ENCODE assay signal across 17 cellular contexts in genomic region chr4:163404570-163404969, GRCh38.
DNase-seq lines count a peak whose midpoint lies in the region; ATAC-seq and TF ChIP-seq lines count a peak whose summit lies in the region.
"Had no signal": no experiment of that assay in that cellular context is flagged by ENCODE, and none has a peak within 500 bp of the region (broad histone marks: within the 10 kb centered on the region; RNA-seq: fewer than 3 reads in every experiment).

No MANE protein-coding gene starts in this region.

- H3K27me3 Mint-ChIP-seq in MCF 10A (ENCODE audit: insufficient read depth, unreplicated experiment): no peaks in the 10 kb centered on the region
- H3K27me3 Mint-ChIP-seq in type B pancreatic cell: no peaks in the 10 kb centered on the region
- H3K27me3 Mint-ChIP-seq: activated CD8-positive, alpha-beta T cell treated with anti-CD3 and anti-CD28 coated beads for 36 hours had no signal

- H4K20me1 ChIP-seq in mammary epithelial cell (ENCODE audit: insufficient read depth, low read length): no peaks in the 10 kb centered on the region

- peaks cover 4% of the 10 kb centered on the region for H3K4me1 Mint-ChIP-seq in MCF 10A (ENCODE audit: insufficient read depth, unreplicated experiment)
- H3K4me1 Mint-ChIP-seq in type B pancreatic cell (ENCODE audit: unreplicated experiment): no peaks in the 10 kb centered on the region
- H3K4me1 Mint-ChIP-seq: activated T-helper 17 cell treated with anti-CD3 and anti-CD28 coated beads, Interleukin-2, amount 50 U/mL, for 72 hours had no signal

- no peak overlapping the region for H3K27ac ChIP-seq in mammary epithelial cell (ENCODE audit: insufficient read depth, low read depth, low read length)
- no peak overlapping the region for H3K27ac ChIP-seq in coronary artery
- no peak overlapping the region for H3K27ac ChIP-seq in liver (ENCODE audit: low read depth in 1 of 2, low read length in 2 of 2)
- H3K27ac ChIP-seq in colonic mucosa: no peak overlapping the region
- no peak overlapping the region for H3K27ac ChIP-seq in thyroid gland
- H3K27ac ChIP-seq: gastroesophageal sphincter, right atrium auricular region, upper lobe of right lung had no signal

- H3K4me3 Mint-ChIP-seq in MCF 10A (ENCODE audit: unreplicated experiment) (peak overlapping the region; percentile 25), type B pancreatic cell (peak overlapping the region; percentile 75)
- H3K4me3 Mint-ChIP-seq: activated CD8-positive, alpha-beta T cell treated with anti-CD3 and anti-CD28 coated beads for 36 hours; activated T-helper 17 cell treated with anti-CD3 and anti-CD28 coated beads, Interleukin-2, amount 50 U/mL, for 72 hours; CD8-positive, alpha-beta T cell; effector memory CD8-positive, alpha-beta T cell had no signal

- no TSS peak for BruUV-seq in MCF 10A (replicated peaks; lab: Mats Ljungman, UMichigan)
- no TSS peak for BruUV-seq in mammary epithelial cell (replicated peaks; lab: Mats Ljungman, UMichigan)

- no peaks in the 10 kb centered on the region for H3K36me3 Mint-ChIP-seq in MCF 10A (ENCODE audit: insufficient read depth, unreplicated experiment)
- H3K36me3 Mint-ChIP-seq in type B pancreatic cell: no peaks in the 10 kb centered on the region
- H3K36me3 Mint-ChIP-seq: CD8-positive, alpha-beta T cell had no signal

- in situ Hi-C loops in mammary epithelial cell (cut with MboI; ENCODE audit: low sequenced_read_pairs in 2 of 2): no loop called here

- CTCF ChIA-PET in MCF 10A (lab: Yijun Ruan, JAX): interaction anchor here (1.1 kb wide), 1 partner anchor 12 kb away, joined by 4 read pairs; no protein-coding TSS in a partner anchor
- CTCF ChIA-PET in mammary epithelial cell (lab: Charles Lee; ENCODE audit: low non-redundant PET): no interaction called here

- H3K9me3 ChIP-seq in mammary epithelial cell (replicated peaks; ENCODE audit: insufficient read depth, low read length): no peaks in the 10 kb centered on the region
- no peaks in the 10 kb centered on the region for H3K9me3 ChIP-seq in liver (ENCODE audit: control insufficient read depth in 4 of 4, low read length in 3 of 4)
- H3K9me3 ChIP-seq in colonic mucosa: no peaks in the 10 kb centered on the region
- no peaks in the 10 kb centered on the region for H3K9me3 ChIP-seq in thyroid gland
- H3K9me3 ChIP-seq: gastroesophageal sphincter, right atrium auricular region, upper lobe of right lung had no signal

- H3K27me3 ChIP-seq in mammary epithelial cell (ENCODE audit: insufficient read depth, low read length) (peaks cover 2% of the 10 kb centered on the region), liver (ENCODE audit: control insufficient read depth in 4 of 4, insufficient read depth in 4 of 4, low read length in 3 of 4) (no peaks in the 10 kb centered on the region), colonic mucosa (no peaks in the 10 kb centered on the region), thyroid gland (no peaks in the 10 kb centered on the region)
- H3K27me3 ChIP-seq: gastroesophageal sphincter, right atrium auricular region, upper lobe of right lung had no signal

- no peak for TF ChIP-seq POLR2A in thyroid gland (IDR thresholded peaks at IDR 0.05)

- no peak for TF ChIP-seq RAD21 in liver (IDR thresholded peaks at IDR 0.05)

- WGBS in mammary epithelial cell (ENCODE audit: low coverage, missing lambda C conversion rate): 33% methylated on average over 5 of the region's 5 CpGs
- WGBS in liver: 27% methylated on average over 5 of the region's 5 CpGs
- 45 to 52% methylated on average over 5 of the region's 5 CpGs for WGBS in thyroid gland, 2 donors

- H3K4me1 ChIP-seq in mammary epithelial cell (ENCODE audit: insufficient read depth, low read length) (no peaks in the 10 kb centered on the region), liver (ENCODE audit: control insufficient read depth in 4 of 4, insufficient read depth in 4 of 4, low read length in 3 of 4) (peaks cover 0 to 6% (median 0%) of the 10 kb centered on the region in 4 donors), colonic mucosa (no peaks in the 10 kb centered on the region), thyroid gland (no peaks in the 10 kb centered on the region)
- H3K4me1 ChIP-seq: gastroesophageal sphincter, right atrium auricular region, upper lobe of right lung had no signal

- dilution Hi-C loops in mammary epithelial cell (cut with HindIII; ENCODE audit: low sequenced_read_pairs): no loop called here

- peak; percentile 2 for DNase-seq in MCF 10A (ENCODE audit: unreplicated experiment)
- no peak for DNase-seq in mammary epithelial cell
- no peak for DNase-seq in coronary artery (ENCODE audit: low spot score)
- DNase-seq in type B pancreatic cell (ENCODE audit: extremely low spot score, unreplicated experiment): no peak
- no peak for DNase-seq in colonic mucosa
- no peak for DNase-seq in thyroid gland
- DNase-seq: 8988T; activated CD8-positive, alpha-beta T cell treated with anti-CD3 and anti-CD28 coated beads for 36 hours; CD8-positive, alpha-beta T cell; effector memory CD8-positive, alpha-beta T cell; T1000; upper lobe of right lung had no signal

- POLR2A ChIA-PET in MCF 10A (lab: Yijun Ruan, JAX): no interaction called here

- no peak for ATAC-seq in HG03469 (IDR thresholded peaks at IDR 0.05; ENCODE audit: unreplicated experiment)
- ATAC-seq: activated CD8-positive, alpha-beta T cell treated with anti-CD3 and anti-CD28 coated beads for 36 hours; activated T-helper 17 cell treated with anti-CD3 and anti-CD28 coated beads, Interleukin-2, amount 50 U/mL, for 72 hours; CD8-positive, alpha-beta T cell; effector memory CD8-positive, alpha-beta T cell; gastroesophageal sphincter; upper lobe of right lung had no signal

- intact Hi-C loops in MCF 10A (cut with micrococcal nuclease): no loop called here
- intact Hi-C loops in mammary epithelial cell (cut with micrococcal nuclease): no loop called here
- intact Hi-C loops in colonic mucosa (cut with DNase I): no loop called here
- intact Hi-C loops in thyroid gland (cut with DNase I): no loop called here

- no peak overlapping the region for H3K4me2 ChIP-seq in mammary epithelial cell (ENCODE audit: insufficient read depth, low read depth, low read length)

- H3K9me3 Mint-ChIP-seq in MCF 10A (ENCODE audit: unreplicated experiment): no peaks in the 10 kb centered on the region
- H3K9me3 Mint-ChIP-seq in type B pancreatic cell: no peaks in the 10 kb centered on the region
- H3K9me3 Mint-ChIP-seq: activated CD8-positive, alpha-beta T cell treated with anti-CD3 and anti-CD28 coated beads for 36 hours; activated T-helper 17 cell treated with anti-CD3 and anti-CD28 coated beads, Interleukin-2, amount 50 U/mL, for 72 hours; CD8-positive, alpha-beta T cell; effector memory CD8-positive, alpha-beta T cell had no signal

- H3K36me3 ChIP-seq in mammary epithelial cell (ENCODE audit: insufficient read depth, low read length) (no peaks in the 10 kb centered on the region), liver (ENCODE audit: control insufficient read depth in 4 of 4, insufficient read depth in 3 of 4, low read depth in 1 of 4, low read length in 3 of 4) (no peaks in the 10 kb centered on the region), colonic mucosa (no peaks in the 10 kb centered on the region), thyroid gland (no peaks in the 10 kb centered on the region)
- H3K36me3 ChIP-seq: gastroesophageal sphincter, right atrium auricular region, upper lobe of right lung had no signal

- TF ChIP-seq CTCF in MCF 10A (IDR thresholded peaks at IDR 0.05; ENCODE audit: unreplicated experiment): no peak
- TF ChIP-seq CTCF in mammary epithelial cell (conservative IDR thresholded peaks at IDR 0.05 in 1 of 2, IDR thresholded peaks at IDR 0.05 in 1 of 2; ENCODE audit: extremely low read depth in 1 of 2, insufficient read depth in 1 of 2, low read depth in 1 of 2, low read length in 2 of 2): no peak
- TF ChIP-seq CTCF in coronary artery (IDR thresholded peaks at IDR 0.05): no peak
- no peak for TF ChIP-seq CTCF in liver (IDR thresholded peaks at IDR 0.05; ENCODE audit: low read depth, low read length, missing input control)
- no peak for TF ChIP-seq CTCF in type B pancreatic cell (conservative IDR thresholded peaks at IDR 0.05)
- no peak for TF ChIP-seq CTCF in colonic mucosa (IDR thresholded peaks at IDR 0.05)
- no peak for TF ChIP-seq CTCF in thyroid gland (IDR thresholded peaks at IDR 0.05)

- no peak overlapping the region for H2AFZ ChIP-seq in mammary epithelial cell (ENCODE audit: low read depth, low read length)

- H3K27ac Mint-ChIP-seq in MCF 10A (ENCODE audit: low read depth, unreplicated experiment): no peak overlapping the region
- H3K27ac Mint-ChIP-seq in type B pancreatic cell: peak overlapping the region; percentile 5
- H3K27ac Mint-ChIP-seq: activated CD8-positive, alpha-beta T cell treated with anti-CD3 and anti-CD28 coated beads for 36 hours; activated T-helper 17 cell treated with anti-CD3 and anti-CD28 coated beads, Interleukin-2, amount 50 U/mL, for 72 hours; CD8-positive, alpha-beta T cell; effector memory CD8-positive, alpha-beta T cell had no signal

- no peak overlapping the region for H3K4me3 ChIP-seq in mammary epithelial cell (replicated peaks in 1 of 3; ENCODE audit: insufficient read depth in 1 of 3, low read depth in 2 of 3, low read length in 3 of 3)
- peak overlapping the region; percentile 40 for H3K4me3 ChIP-seq in coronary artery
- peak overlapping the region; percentile 8 to 48 (median 25) for H3K4me3 ChIP-seq in liver (ENCODE audit: low read depth in 1 of 3, low read length in 3 of 3)
- no peak overlapping the region for H3K4me3 ChIP-seq in colonic mucosa
- H3K4me3 ChIP-seq in thyroid gland (replicated peaks in 1 of 3): no peak overlapping the region
- H3K4me3 ChIP-seq: gastroesophageal sphincter, upper lobe of right lung had no signal

- H3K9ac ChIP-seq in mammary epithelial cell (ENCODE audit: insufficient read depth, low read length) (no peak overlapping the region), liver (ENCODE audit: low read depth in 1 of 2, low read length in 2 of 2) (no peak overlapping the region), colonic mucosa (ENCODE audit: low read depth in 2 of 2, low read length in 2 of 2) (no peak overlapping the region)

- H3K79me2 ChIP-seq in mammary epithelial cell (ENCODE audit: insufficient read depth, low read length): no peaks in the 10 kb centered on the region

TF ChIP-seq in liver, 16 proteins besides CTCF, POLR2A, EP300 and RAD21:
- TF ChIP-seq RXRA (IDR thresholded peaks at IDR 0.05) (no peak), FOXA1 (IDR thresholded peaks at IDR 0.05) (no peak), GABPA (IDR thresholded peaks at IDR 0.05 in 1 of 2, conservative IDR thresholded peaks at IDR 0.05 in 1 of 2) (peak; percentile 36 to 60)

Comparison
In these comparisons a context has a peak if more than half of its experiments do, and no peak if none do; other contexts are left out.
1. H3K4me3 ChIP-seq: peak in coronary artery (single experiment) and liver (3 of 3); none in mammary epithelial cell (0 of 3), colonic mucosa (single experiment) and thyroid gland (0 of 3).